In the genomic region with DNA sequence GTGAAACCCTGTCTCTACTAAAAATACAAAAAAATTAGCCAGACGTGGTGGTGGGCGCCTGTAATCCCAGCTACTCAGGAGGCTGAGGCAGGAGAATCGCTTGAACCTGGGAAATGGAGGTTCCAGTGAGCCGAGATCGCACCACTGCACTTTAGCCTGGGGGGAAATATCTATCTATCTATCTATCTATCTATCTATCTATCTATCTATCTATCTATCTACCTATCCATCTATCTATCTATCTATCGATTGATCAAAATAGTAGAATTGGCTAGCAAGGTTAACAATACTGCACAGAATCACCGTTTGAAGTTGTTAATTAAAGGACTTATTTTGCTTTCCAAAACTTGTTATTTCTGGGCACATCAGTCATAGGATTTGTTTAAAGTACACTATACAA, we compare ENCODE assay signal across 4 cellular contexts.
A peak's percentile ranks its signal among the peaks of the same experiment; 100 is the strongest.
DNase-seq lines count a peak whose midpoint lies in the region; ATAC-seq, FAIRE-seq and TF ChIP-seq lines count a peak whose summit lies in the region.
"Not testable (repeated sequence)": the region's sequence is repeated elsewhere in the genome, so short reads cannot be mapped to it uniquely, and the experiment has no call there.

No MANE protein-coding gene starts in this region.

- H3K27ac ChIP-seq in OCI-LY3 (ENCODE audit: low read length); K562 (ENCODE audit: extremely low read depth, low read depth, low read length): not testable (repeated sequence)

- peaks cover 31% of the 10 kb centered on the region for H3K4me1 Mint-ChIP-seq in activated B cell treated with CpG ODN at 0.5 μM for 24 hours
- H3K4me1 Mint-ChIP-seq in progenitor cell of endocrine pancreas (ENCODE audit: low read depth) = not testable (repeated sequence)

- not testable (repeated sequence) for H3K9me3 ChIP-seq in OCI-LY3 (ENCODE audit: insufficient read depth, low read length); K562 (replicated peaks; ENCODE audit: control insufficient read depth, insufficient read depth, low read depth, low read length)

- not testable (repeated sequence) for H3K9me1 ChIP-seq in K562 (ENCODE audit: control insufficient read depth, insufficient read depth, low read length)

- TF ChIP-seq RAD21 in K562 (CRISPR knock-in tag; conservative IDR thresholded peaks at IDR 0.05 in 1 of 2, IDR thresholded peaks at IDR 0.05 in 1 of 2) = not testable (repeated sequence)

- H3K79me2 ChIP-seq in OCI-LY3 (ENCODE audit: low read length); K562 (ENCODE audit: control insufficient read depth, insufficient read depth, low read length): not testable (repeated sequence)

- H3K36me3 ChIP-seq in OCI-LY3 (replicated peaks; ENCODE audit: low read depth, low read length); K562 (ENCODE audit: control insufficient read depth, insufficient read depth, low read length): not testable (repeated sequence)

- peak overlapping the region; percentile 1 for H3K4me3 Mint-ChIP-seq in activated B cell treated with CpG ODN at 0.5 μM for 24 hours
- not testable (repeated sequence) for H3K4me3 Mint-ChIP-seq in progenitor cell of endocrine pancreas (ENCODE audit: low read depth)

- ATAC-seq in activated B cell treated with CpG ODN at 0.5 μM for 24 hours (ENCODE audit: low read depth); K562: not testable (repeated sequence)

- not testable (repeated sequence) for H3K36me3 Mint-ChIP-seq in activated B cell treated with CpG ODN at 0.5 μM for 24 hours (ENCODE audit: low read depth); progenitor cell of endocrine pancreas (ENCODE audit: insufficient read depth)

- FAIRE-seq in K562 (lab: Jason Lieb, UNC) = not testable (repeated sequence)

- intact Hi-C loops in activated B cell treated with CpG ODN at 0.5 μM for 24 hours (cut with micrococcal nuclease); K562 (cut with micrococcal nuclease): not testable (repeated sequence)

- H3K27ac Mint-ChIP-seq in activated B cell treated with CpG ODN at 0.5 μM for 24 hours = not testable (repeated sequence)
- H3K27ac Mint-ChIP-seq in progenitor cell of endocrine pancreas = peak overlapping the region; percentile 52

- POLR2A ChIA-PET in activated B cell treated with CpG ODN at 0.5 μM for 24 hours (lab: Charles Lee) = not testable (repeated sequence)
- POLR2A ChIA-PET in K562 (lab: Yijun Ruan, JAX) = interaction anchor here (0.8 kb wide), 1 partner anchor 216 kb away, joined by 3 read pairs; no protein-coding TSS in a partner anchor

- H3K9me3 Mint-ChIP-seq in activated B cell treated with CpG ODN at 0.5 μM for 24 hours; progenitor cell of endocrine pancreas (ENCODE audit: low read depth): not testable (repeated sequence)

- not testable (repeated sequence) for H3K9ac ChIP-seq in OCI-LY3 (ENCODE audit: low read length); K562 (ENCODE audit: insufficient read depth in 1 of 2, low read depth in 2 of 2, low read length in 2 of 2)

- not testable (repeated sequence) for H3K27me3 ChIP-seq in OCI-LY3 (ENCODE audit: low read depth, low read length); K562 (ENCODE audit: control insufficient read depth in 2 of 2, insufficient read depth in 2 of 2, low read length in 2 of 2)

- in situ Hi-C loops in K562 (cut with MboI) = not testable (repeated sequence)

- not testable (repeated sequence) for TF ChIP-seq EP300 in K562 (IDR thresholded peaks at IDR 0.05; ENCODE audit: low read length)

- not testable (repeated sequence) for BruUV-seq in K562 (replicated peaks; lab: Mats Ljungman, UMichigan)

- H2AFZ ChIP-seq in OCI-LY3 (ENCODE audit: low read depth, low read length) = not testable (repeated sequence)
- 0 out of 2 replicates have a peak overlapping the region, but pooled peaks have one; percentile 40 for H2AFZ ChIP-seq in K562 (ENCODE audit: low read depth, low read length)

- WGBS in K562 (ENCODE audit: insufficient coverage, low coverage, missing lambda C conversion rate) = 63% methylated on average over 4 of the region's 7 CpGs

- H3K4me1 ChIP-seq in OCI-LY3 (ENCODE audit: low read length) (peaks cover 11% of the 10 kb centered on the region), K562 (replicated peaks in 1 of 2; ENCODE audit: control insufficient read depth in 2 of 2, insufficient read depth in 2 of 2, low read length in 2 of 2) (peaks cover 0 to 23% of the 10 kb centered on the region in 2 experiments; a peak in 4 of 5 replicates)

- peak overlapping the region; percentile 2; the same call in 1 of the 2 replicates for H3K4me2 ChIP-seq in OCI-LY3 (ENCODE audit: low read length)
- H3K4me2 ChIP-seq in K562 (ENCODE audit: insufficient read depth, low read length) = not testable (repeated sequence)

- not testable (repeated sequence) for H4K20me1 ChIP-seq in OCI-LY3 (ENCODE audit: insufficient read depth, low read length); K562 (replicated peaks; ENCODE audit: control insufficient read depth, insufficient read depth, low read length)

- DNase-seq in activated B cell treated with CpG ODN at 0.5 μM for 24 hours; K562 (ENCODE audit: extremely low read depth in 1 of 4, low spot score in 3 of 4); progenitor cell of endocrine pancreas (ENCODE audit: low spot score, unreplicated experiment): not testable (repeated sequence)

- not testable (repeated sequence) for TF ChIP-seq CTCF in OCI-LY3 (IDR thresholded peaks at IDR 0.05; ENCODE audit: low read depth, low read length); activated B cell treated with CpG ODN at 0.5 μM for 24 hours (IDR thresholded peaks at IDR 0.05); K562 (IDR thresholded peaks at IDR 0.05 in 2 of 3, conservative IDR thresholded peaks at IDR 0.05 in 1 of 3; ENCODE audit: insufficient read depth in 2 of 3, low read depth in 1 of 3, low read length in 3 of 3); progenitor cell of endocrine pancreas (IDR thresholded peaks at IDR 0.05; ENCODE audit: unreplicated experiment)

- TF ChIP-seq POLR2A in K562 (conservative IDR thresholded peaks at IDR 0.05) = not testable (repeated sequence)

- H3K4me3 ChIP-seq in OCI-LY3 (ENCODE audit: low read length); K562: not testable (repeated sequence)

- not testable (repeated sequence) for H3K27me3 Mint-ChIP-seq in activated B cell treated with CpG ODN at 0.5 μM for 24 hours
- peaks cover 13% of the 10 kb centered on the region for H3K27me3 Mint-ChIP-seq in progenitor cell of endocrine pancreas

- CTCF ChIA-PET in activated B cell treated with CpG ODN at 0.5 μM for 24 hours (lab: Charles Lee); K562 (lab: Yijun Ruan, JAX; ENCODE audit: low intra/inter-chr PET ratio): not testable (repeated sequence)

TF ChIP-seq in K562, 482 proteins besides CTCF, POLR2A, EP300 and RAD21:
- TF ChIP-seq GATAD2B (IDR thresholded peaks at IDR 0.05; ENCODE audit: borderline replicate concordance) (peak; percentile 37; the same call in 1 of the 2 replicates), DACH1 (IDR thresholded peaks at IDR 0.05; ENCODE audit: partially characterized antibody) (peak; percentile 93)
